14 cellular contexts compared by ENCODE assay signal in genomic region chr1:156858555-156858956, GRCh38. TPM values are rescaled to one million over a fixed set of nuclear protein-coding genes. Genes with fewer than 3 reads are reported as not detected.
DNase-seq lines count a peak whose midpoint lies in the region; ATAC-seq and TF ChIP-seq lines count a peak whose summit lies in the region.
"Had no signal": no experiment of that assay in that cellular context is flagged by ENCODE, and none has a peak within 500 bp of the region (broad histone marks: within the 10 kb centered on the region; RNA-seq: fewer than 3 reads in every experiment).

No MANE protein-coding gene starts in this region.

- no peak overlapping the region for H2BK12ac ChIP-seq in neuronal stem cell (ENCODE audit: low read length)

- no peaks in the 10 kb centered on the region for H3K79me1 ChIP-seq in neuronal stem cell (ENCODE audit: low read depth, low read length)

- peak in 2 of 3 experiments; percentile 62 to 63 for DNase-seq in NCI-H1417 (lab: John Stamatoyannopoulos, UW)
- no peak for DNase-seq in NCI-H1417 treated with DMSO at 0.1 percent for 48 hours (lab: John Stamatoyannopoulos, UW)
- DNase-seq in Panc1 (ENCODE audit: low read depth, low spot score), result no peak
- no peak for DNase-seq in cardiac muscle cell (ENCODE audit: low read depth in 1 of 2, low spot score in 1 of 2)
- DNase-seq in neuronal stem cell (ENCODE audit: low spot score), result no peak
- DNase-seq in DMS114 treated with DMSO at 0.1 percent for 48 hours (lab: John Stamatoyannopoulos, UW; ENCODE audit: unreplicated experiment), result no peak
- DNase-seq in DMS79 (lab: John Stamatoyannopoulos, UW), result no peak
- DNase-seq: activated T-cell treated with anti-CD3 and anti-CD28 coated beads, Interleukin-2, amount 50 U/mL, for 48 hours; NCI-H2227 treated with DMSO at 0.1 percent for 48 hours had no signal

- H3K27ac ChIP-seq in Panc1 (ENCODE audit: low read length) (no peak overlapping the region), cardiac muscle cell (no peak overlapping the region), neuronal stem cell (replicated peaks; ENCODE audit: low read length) (no peak overlapping the region)
- H3K27ac ChIP-seq: A549 had no signal

- no peak overlapping the region for H4K91ac ChIP-seq in neuronal stem cell (ENCODE audit: low read depth, low read length, poor library complexity)

- WGBS in neuronal stem cell (ENCODE audit: extremely low coverage in 2 of 2, insufficient read length in 2 of 2, insufficient replicate concordance in 1 of 2), 2 donors, result no CpG with 5 or more reads among the region's 5 CpGs

- H4K8ac ChIP-seq in neuronal stem cell (ENCODE audit: low read depth, low read length), result no peak overlapping the region

- H3K4me1 ChIP-seq in Panc1 (ENCODE audit: control insufficient read depth, insufficient read depth, low read length) (peaks cover 13% of the 10 kb centered on the region), cardiac muscle cell (ENCODE audit: low read depth) (peaks cover 13% of the 10 kb centered on the region), neuronal stem cell (ENCODE audit: control insufficient read depth in 2 of 2, insufficient read depth in 1 of 2, low read depth in 1 of 2, low read length in 2 of 2) (peaks cover 9 to 20% of the 10 kb centered on the region in 2 donors)

- in situ Hi-C loops in Panc1 (cut with HindIII; ENCODE audit: low pct_unique_long_range_greater_than_20kb, low sequenced_read_pairs), result no loop called here

- peak overlapping the region; percentile 63 for H3K9ac ChIP-seq in neuronal stem cell (ENCODE audit: low read depth, low read length, poor library complexity)

- no TSS peak for BruUV-seq in Panc1 (replicated peaks; lab: Mats Ljungman, UMichigan)

- no peak overlapping the region for H2BK5ac ChIP-seq in neuronal stem cell (ENCODE audit: low read length)

- ATAC-seq in Panc1, result no peak; the same call in 1 of the 2 replicates
- ATAC-seq in GM21515 (IDR thresholded peaks at IDR 0.05; ENCODE audit: unreplicated experiment), result no peak

- H3K9me3 ChIP-seq in Panc1 (ENCODE audit: control insufficient read depth, insufficient read depth, low read depth, low read length) (no peaks in the 10 kb centered on the region), cardiac muscle cell (ENCODE audit: low read depth) (no peaks in the 10 kb centered on the region), neuronal stem cell (replicated peaks in 1 of 2; ENCODE audit: control insufficient read depth in 2 of 2, insufficient read depth in 1 of 2, low read depth in 1 of 2, low read length in 2 of 2) (no peaks in the 10 kb centered on the region)
- H3K9me3 ChIP-seq: A549 had no signal

- H2AK5ac ChIP-seq in neuronal stem cell (ENCODE audit: low read depth, low read length), result no peak overlapping the region

- H3K23ac ChIP-seq in neuronal stem cell (ENCODE audit: low read depth, low read length, poor library complexity), result no peak overlapping the region

- no peak for TF ChIP-seq CTCF in Panc1 (IDR thresholded peaks at IDR 0.05)
- TF ChIP-seq CTCF in cardiac muscle cell (IDR thresholded peaks at IDR 0.05; ENCODE audit: low read depth, low read length), result no peak

- H2BK15ac ChIP-seq in neuronal stem cell (ENCODE audit: low read length), result peak overlapping the region; percentile 35

- peak overlapping the region; percentile 88 for H3K4me2 ChIP-seq in neuronal stem cell (ENCODE audit: insufficient read depth, low read length, poor library complexity, severe bottlenecking)

- peak overlapping the region; percentile 90 for H2AFZ ChIP-seq in neuronal stem cell (ENCODE audit: low read length)

- CTCF ChIA-PET in Panc1 (lab: Charles Lee), result interaction anchor here (0.6 to 2.3 kb wide), 6 partner anchors 19 to 170 kb away, joined by 3 to 39 read pairs (median 5); partner anchors contain the start of genes ISG20L2 and METTL25B

- intact Hi-C loops in Panc1 (cut with micrococcal nuclease; ENCODE audit: unreplicated experiment), result loop anchor here (2.0 to 10.0 kb wide), 2 partner anchors 66 to 132 kb away; partner anchors contain the start of gene LRRC71

- POLR2A ChIA-PET in Panc1 (lab: Charles Lee), result interaction anchor here (0.5 to 1.1 kb wide), 2 partner anchors 30 to 53 kb away, joined by 4 to 6 read pairs; no protein-coding TSS in a partner anchor

- peak overlapping the region; percentile 39 to 65 for H3K4me3 ChIP-seq in Panc1 (ENCODE audit: low read depth in 2 of 2, low read length in 2 of 2)
- peak overlapping the region; percentile 17 for H3K4me3 ChIP-seq in cardiac muscle cell
- no peak overlapping the region for H3K4me3 ChIP-seq in neuronal stem cell (ENCODE audit: low read length in 2 of 2)

- H3K14ac ChIP-seq in neuronal stem cell (ENCODE audit: low read length), result no peak overlapping the region

- no peak overlapping the region for H2BK120ac ChIP-seq in neuronal stem cell (ENCODE audit: low read depth, low read length)

- no peak overlapping the region for H3K4ac ChIP-seq in neuronal stem cell (ENCODE audit: low read length)

- peak overlapping the region; percentile 60 for H3K18ac ChIP-seq in neuronal stem cell (ENCODE audit: low read length)

- H3K36me3 ChIP-seq in Panc1 (ENCODE audit: control insufficient read depth, insufficient read depth, low read length), result no peaks in the 10 kb centered on the region
- H3K36me3 ChIP-seq in cardiac muscle cell, result no peaks in the 10 kb centered on the region
- H3K36me3 ChIP-seq in neuronal stem cell (replicated peaks in 1 of 2; ENCODE audit: control insufficient read depth in 2 of 2, insufficient read depth in 2 of 2, low read length in 2 of 2), result no peaks in the 10 kb centered on the region

- H3K27me3 ChIP-seq in Panc1 (ENCODE audit: control insufficient read depth, insufficient read depth, low read length) (no peaks in the 10 kb centered on the region; the same call in 1 of the 2 replicates), cardiac muscle cell (peaks cover 53% of the 10 kb centered on the region), neuronal stem cell (ENCODE audit: control insufficient read depth in 3 of 3, insufficient read depth in 3 of 3, low read depth in 1 of 3, low read length in 3 of 3) (peaks cover 11 to 90% (median 71%) of the 10 kb centered on the region in 3 experiments)

RNA-seq across cellular contexts. Expression of gene INSRR, which starts 0.4 kb away (rescaled TPM):
- total RNA-seq in Panc1 (2021; ENCODE audit: unreplicated experiment), result not detected
- not detected for polyA plus RNA-seq in Panc1 (2012; ENCODE audit: insufficient read length)
- 0.18 and 0.21 TPM in 2 replicates for total RNA-seq in cardiac muscle cell
- polyA plus RNA-seq in cardiac muscle cell, result 0.11 and 0.30 TPM in 2 replicates
- polyA plus RNA-seq in neuronal stem cell (2013, experiment 1 of 2), result 0.01 TPM
- 0.01 TPM for polyA plus RNA-seq in neuronal stem cell (2013, experiment 2 of 2)
- total RNA-seq: dermis microvascular lymphatic vessel endothelial cell, HT1080, renal cortical epithelial cell had no signal
- polyA plus RNA-seq: A549 had no signal

RNA-seq across cellular contexts. Expression of gene NTRK1, which starts 2.1 kb away (rescaled TPM):
- total RNA-seq in Panc1 (2021; ENCODE audit: unreplicated experiment) (0.21 TPM), cardiac muscle cell (3.6 and 3.8 TPM in 2 replicates)
- polyA plus RNA-seq in Panc1 (2012; ENCODE audit: insufficient read length), result 0.46 TPM
- polyA plus RNA-seq in cardiac muscle cell, result 2.4 and 3.9 TPM in 2 replicates
- polyA plus RNA-seq in neuronal stem cell (2013, experiment 1 of 2), result 0.07 TPM
- 0.11 TPM for polyA plus RNA-seq in neuronal stem cell (2013, experiment 2 of 2)
- total RNA-seq: dermis microvascular lymphatic vessel endothelial cell, renal cortical epithelial cell had no signal

RNA-seq across cellular contexts. Expression of gene PEAR1, which starts 35.0 kb away (rescaled TPM):
- total RNA-seq in Panc1 (2021; ENCODE audit: unreplicated experiment) (16.1 TPM), cardiac muscle cell (0.14 and 0.57 TPM in 2 replicates)
- polyA plus RNA-seq in Panc1 (2012; ENCODE audit: insufficient read length), result 13.3 TPM
- polyA plus RNA-seq in cardiac muscle cell, result 0.59 and 1.1 TPM in 2 replicates
- polyA plus RNA-seq in neuronal stem cell (2013, experiment 1 of 2), result 0.78 TPM
- polyA plus RNA-seq in neuronal stem cell (2013, experiment 2 of 2), result 0.62 TPM

RNA-seq across cellular contexts. Expression of gene SH2D2A, which starts 41.9 kb away (rescaled TPM):
- total RNA-seq in Panc1 (2021; ENCODE audit: unreplicated experiment) (0.69 TPM), cardiac muscle cell (2.7 and 3.8 TPM in 2 replicates)
- 1.5 TPM for polyA plus RNA-seq in Panc1 (2012; ENCODE audit: insufficient read length)
- polyA plus RNA-seq in cardiac muscle cell, result 1.1 and 5.2 TPM in 2 replicates
- 4.3 TPM for polyA plus RNA-seq in neuronal stem cell (2013, experiment 1 of 2)
- polyA plus RNA-seq in neuronal stem cell (2013, experiment 2 of 2), result 3.5 TPM

Comparison
In these comparisons a context has a peak if more than half of its experiments do, and no peak if none do; other contexts are left out.
1. DNase-seq: peak in NCI-H1417 (2 of 3); none in NCI-H1417 treated with DMSO at 0.1 percent for 48 hours (single experiment), Panc1 (single experiment), cardiac muscle cell (0 of 2), neuronal stem cell (single experiment), DMS114 treated with DMSO at 0.1 percent for 48 hours (single experiment) and DMS79 (single experiment).
2. H3K4me3 ChIP-seq: peak in Panc1 (2 of 2) and cardiac muscle cell (single experiment); none in neuronal stem cell (0 of 2).
3. RNA of gene PEAR1, which starts 35.0 kb away (total RNA-seq): 16.1 TPM in Panc1 (single experiment); 0.14 to 0.57 TPM in cardiac muscle cell; every median in the first group is over 10 times any median in the second.